28 cellular contexts compared by ENCODE assay signal in genomic region chr16:85512716-85513115, GRCh38.
"Had no signal": no experiment of that assay in that cellular context is flagged by ENCODE, and none has a peak within 500 bp of the region (broad histone marks: within the 10 kb centered on the region; RNA-seq: fewer than 3 reads in every experiment).

No MANE protein-coding gene starts in this region.

- H3K27me3 ChIP-seq: brain microvascular endothelial cell, hepatocyte, sigmoid colon, spleen, upper lobe of left lung had no signal

- DNase-seq: activated CD4-positive, alpha-beta T cell treated with anti-CD3 and anti-CD28 coated beads, Interleukin-2, amount 10 ng/mL, durations not matched to agents 7 days and 5 days; activated CD4-positive, CD25-positive, alpha-beta regulatory T cell treated with anti-CD3 and anti-CD28 coated beads, Interleukin-2, amount 50 U/mL, for 72 hours; activated CD8-positive, alpha-beta memory T cell treated with anti-CD3 and anti-CD28 coated beads, Interleukin-2, amount 10 ng/mL, durations not matched to agents 7 days and 5 days; activated CD8-positive, alpha-beta T cell treated with anti-CD3 and anti-CD28 coated beads for 36 hours; activated gamma-delta T cell; activated T-cell treated with anti-CD3 and anti-CD28 coated beads for 4 hours; aorta; brain microvascular endothelial cell; caudate nucleus; effector CD4-positive, alpha-beta T cell; foreskin keratinocyte; immature natural killer cell; left ventricle myocardium inferior; nephron progenitor cell; occipital lobe; sigmoid colon; spleen; stimulated activated CD4-positive, alpha-beta T cell treated with anti-CD3 and anti-CD28 coated beads, Interleukin-4, amount 100 ng/mL, for 1 hour; stimulated activated naive CD4-positive, alpha-beta T cell treated with Interleukin-2 at 50 U/mL for 16 hours; upper lobe of left lung had no signal

- H3K4me1 Mint-ChIP-seq: activated CD4-positive, alpha-beta T cell treated with anti-CD3 and anti-CD28 coated beads, Interleukin-2, amount 10 ng/mL, durations not matched to agents 7 days and 5 days; activated CD8-positive, alpha-beta memory T cell treated with anti-CD3 and anti-CD28 coated beads, Interleukin-2, amount 10 ng/mL, durations not matched to agents 7 days and 5 days; activated naive CD4-positive, alpha-beta T cell treated with anti-CD3 and anti-CD28 coated beads, Interleukin-2, amount 50 U/mL, for 24 hours had no signal

- H3K27ac Mint-ChIP-seq: activated CD4-positive, alpha-beta T cell treated with anti-CD3 and anti-CD28 coated beads, Interleukin-2, amount 10 ng/mL, durations not matched to agents 7 days and 5 days; activated CD8-positive, alpha-beta memory T cell treated with anti-CD3 and anti-CD28 coated beads, Interleukin-2, amount 10 ng/mL, durations not matched to agents 7 days and 5 days; activated CD8-positive, alpha-beta T cell treated with anti-CD3 and anti-CD28 coated beads for 36 hours; activated naive CD4-positive, alpha-beta T cell treated with anti-CD3 and anti-CD28 coated beads, Interleukin-2, amount 50 U/mL, for 24 hours; activated T-helper 1 cell treated with anti-CD3 and anti-CD28 coated beads, Interleukin-12 subunit alpha, Interleukin-12 subunit beta, Interleukin-2, Interleukin-4 antibody, amounts not matched to agents 30 ng/mL and 10 ng/mL and 1 ng/mL, durations not matched to agents 14 hours and 24 hours and 36 hours; dendritic cell treated with granulocyte-macrophage colony-stimulating factor and Interleukin-4, amounts not matched to agents 40 ng/mL and 50 ng/mL, for 4 days; immature natural killer cell; mesothelial cell of epicardium; nephron progenitor cell; T-helper 2 cell treated with Interferon-gamma antibody and Interleukin-4, amounts not matched to agents 5 μg/mL and 100 μg/mL, for 36 hours had no signal

- H2AFZ ChIP-seq: hepatocyte had no signal

- H3K36me3 Mint-ChIP-seq: activated CD8-positive, alpha-beta memory T cell treated with anti-CD3 and anti-CD28 coated beads, Interleukin-2, amount 10 ng/mL, durations not matched to agents 7 days and 5 days; activated naive CD4-positive, alpha-beta T cell treated with anti-CD3 and anti-CD28 coated beads, Interleukin-2, amount 50 U/mL, for 24 hours; immature natural killer cell; mesothelial cell of epicardium had no signal

- H3K27me3 Mint-ChIP-seq: activated CD4-positive, alpha-beta T cell treated with anti-CD3 and anti-CD28 coated beads, Interleukin-2, amount 10 ng/mL, durations not matched to agents 7 days and 5 days; activated CD8-positive, alpha-beta memory T cell treated with anti-CD3 and anti-CD28 coated beads, Interleukin-2, amount 10 ng/mL, durations not matched to agents 7 days and 5 days; activated CD8-positive, alpha-beta T cell treated with anti-CD3 and anti-CD28 coated beads for 36 hours; activated naive CD4-positive, alpha-beta T cell treated with anti-CD3 and anti-CD28 coated beads, Interleukin-2, amount 50 U/mL, for 24 hours had no signal

- H3K79me2 ChIP-seq: hepatocyte had no signal

- H3K36me3 ChIP-seq: brain microvascular endothelial cell, left ventricle myocardium inferior, sigmoid colon, spleen, thoracic aorta, upper lobe of left lung had no signal

- H3K4me2 ChIP-seq: hepatocyte had no signal

- H3K4me3 ChIP-seq: hepatocyte, left ventricle myocardium inferior, sigmoid colon, spleen, thoracic aorta, upper lobe of left lung had no signal

- H3K9me3 Mint-ChIP-seq: activated CD4-positive, alpha-beta T cell treated with anti-CD3 and anti-CD28 coated beads, Interleukin-2, amount 10 ng/mL, durations not matched to agents 7 days and 5 days; activated CD8-positive, alpha-beta T cell treated with anti-CD3 and anti-CD28 coated beads for 36 hours; activated naive CD4-positive, alpha-beta T cell treated with anti-CD3 and anti-CD28 coated beads, Interleukin-2, amount 50 U/mL, for 24 hours; activated T-helper 1 cell treated with anti-CD3 and anti-CD28 coated beads, Interleukin-12 subunit alpha, Interleukin-12 subunit beta, Interleukin-2, Interleukin-4 antibody, amounts not matched to agents 30 ng/mL and 10 ng/mL and 1 ng/mL, durations not matched to agents 14 hours and 24 hours and 36 hours; dendritic cell treated with granulocyte-macrophage colony-stimulating factor and Interleukin-4, amounts not matched to agents 40 ng/mL and 50 ng/mL, for 4 days; mesothelial cell of epicardium; nephron progenitor cell; T-helper 2 cell treated with Interferon-gamma antibody and Interleukin-4, amounts not matched to agents 5 μg/mL and 100 μg/mL, for 36 hours had no signal

- H3K9me3 ChIP-seq: left ventricle myocardium inferior, sigmoid colon, spleen, thoracic aorta, upper lobe of left lung had no signal

- H3K4me3 Mint-ChIP-seq: activated CD4-positive, alpha-beta T cell treated with anti-CD3 and anti-CD28 coated beads, Interleukin-2, amount 10 ng/mL, durations not matched to agents 7 days and 5 days; activated CD8-positive, alpha-beta memory T cell treated with anti-CD3 and anti-CD28 coated beads, Interleukin-2, amount 10 ng/mL, durations not matched to agents 7 days and 5 days; activated CD8-positive, alpha-beta T cell treated with anti-CD3 and anti-CD28 coated beads for 36 hours; activated naive CD4-positive, alpha-beta T cell treated with anti-CD3 and anti-CD28 coated beads, Interleukin-2, amount 50 U/mL, for 24 hours; activated T-helper 1 cell treated with anti-CD3 and anti-CD28 coated beads, Interleukin-12 subunit alpha, Interleukin-12 subunit beta, Interleukin-2, Interleukin-4 antibody, amounts not matched to agents 30 ng/mL and 10 ng/mL and 1 ng/mL, durations not matched to agents 14 hours and 24 hours and 36 hours; dendritic cell treated with granulocyte-macrophage colony-stimulating factor and Interleukin-4, amounts not matched to agents 40 ng/mL and 50 ng/mL, for 4 days; immature natural killer cell; mesothelial cell of epicardium; nephron progenitor cell; T-helper 2 cell treated with Interferon-gamma antibody and Interleukin-4, amounts not matched to agents 5 μg/mL and 100 μg/mL, for 36 hours had no signal

- ATAC-seq: activated CD8-positive, alpha-beta memory T cell treated with anti-CD3 and anti-CD28 coated beads, Interleukin-2, amount 10 ng/mL, durations not matched to agents 7 days and 5 days; activated CD8-positive, alpha-beta T cell treated with anti-CD3 and anti-CD28 coated beads for 36 hours; foreskin keratinocyte had no signal

- H3K27ac ChIP-seq: brain microvascular endothelial cell, foreskin keratinocyte, left ventricle myocardium inferior, spleen, VCaP had no signal
